Comparison of ENCODE assay signal across 13 cellular contexts in genomic region chr1:178330153-178330552, GRCh38.
A peak's percentile ranks its signal among the peaks of the same experiment; 100 is the strongest.
DNase-seq lines count a peak whose midpoint lies in the region; ATAC-seq, FAIRE-seq and TF ChIP-seq lines count a peak whose summit lies in the region.
"Had no signal": no experiment of that assay in that cellular context is flagged by ENCODE, and none has a peak within 500 bp of the region (broad histone marks: within the 10 kb centered on the region; RNA-seq: fewer than 3 reads in every experiment).

No MANE protein-coding gene starts in this region.

- no peaks in the 10 kb centered on the region for H3K9me3 ChIP-seq in breast epithelium

- FAIRE-seq in urothelium cell line (lab: Jason Lieb, UNC) (no peak), D721Med (lab: Jason Lieb, UNC) (no peak)
- FAIRE-seq: H54, HTR-8/SVneo had no signal

- H3K27ac Mint-ChIP-seq in MCF 10A (ENCODE audit: low read depth, unreplicated experiment) = peak overlapping the region; percentile 9

- no peak overlapping the region for H3K27ac ChIP-seq in breast epithelium

- CTCF ChIA-PET in MCF 10A (lab: Yijun Ruan, JAX) = interaction anchor here (0.6 to 3.7 kb wide), 6 partner anchors 12 to 203 kb away, joined by 3 to 19 read pairs (median 3); no protein-coding TSS in a partner anchor

- no peak overlapping the region for H3K4me3 ChIP-seq in breast epithelium

- peaks cover 26% of the 10 kb centered on the region for H3K4me1 Mint-ChIP-seq in MCF 10A (ENCODE audit: insufficient read depth, unreplicated experiment)

- no peaks in the 10 kb centered on the region for H3K27me3 Mint-ChIP-seq in MCF 10A (ENCODE audit: insufficient read depth, unreplicated experiment)

- H3K9me3 Mint-ChIP-seq in MCF 10A (ENCODE audit: unreplicated experiment) = no peaks in the 10 kb centered on the region

- no TSS peak for BruUV-seq in MCF 10A (replicated peaks; lab: Mats Ljungman, UMichigan)

- POLR2A ChIA-PET in MCF 10A (lab: Yijun Ruan, JAX) = interaction anchor here (0.9 to 2.3 kb wide), 4 partner anchors 11 to 19 kb away, joined by 3 to 18 read pairs (median 8); no protein-coding TSS in a partner anchor

- no peaks in the 10 kb centered on the region for H3K36me3 Mint-ChIP-seq in MCF 10A (ENCODE audit: insufficient read depth, unreplicated experiment)

- intact Hi-C loops in MCF 10A (cut with micrococcal nuclease) (no loop called here), breast epithelium (cut with DNase I; ENCODE audit: low total_unique reads) (no loop called here)

- peak; percentile 38 for DNase-seq in MCF 10A (ENCODE audit: unreplicated experiment)
- DNase-seq in breast epithelium (ENCODE audit: low spot score in 2 of 2) = no peak
- DNase-seq in amniotic epithelial cell (ENCODE audit: low read depth) = peak; percentile 32
- DNase-seq in kidney glomerular epithelial cell (lab: John Stamatoyannopoulos, UW) = peak; percentile 19
- peak; percentile 12 for DNase-seq in urothelium cell line (ENCODE audit: low spot score)
- no peak for DNase-seq in D721Med (ENCODE audit: insufficient read length, low spot score)
- DNase-seq: 8988T, C1 segment of cervical spinal cord, NCI-H2107 had no signal

- TF ChIP-seq CTCF in MCF 10A (IDR thresholded peaks at IDR 0.05; ENCODE audit: unreplicated experiment) = no peak
- TF ChIP-seq CTCF in breast epithelium (IDR thresholded peaks at IDR 0.05) = no peak
- no peak for TF ChIP-seq CTCF in D721Med (IDR thresholded peaks at IDR 0.05; ENCODE audit: insufficient read depth, missing control alignments)

- H3K27me3 ChIP-seq in breast epithelium = no peaks in the 10 kb centered on the region

- H3K4me1 ChIP-seq in breast epithelium = no peaks in the 10 kb centered on the region

- ATAC-seq in HG02970 (IDR thresholded peaks at IDR 0.05; ENCODE audit: low FRiP score, unreplicated experiment) (no peak), GM21381 (IDR thresholded peaks at IDR 0.05; ENCODE audit: unreplicated experiment) (no peak)

- no peak for TF ChIP-seq POLR2A in breast epithelium (IDR thresholded peaks at IDR 0.05)

- no peak overlapping the region for H3K4me3 Mint-ChIP-seq in MCF 10A (ENCODE audit: unreplicated experiment)

- no peaks in the 10 kb centered on the region for H3K36me3 ChIP-seq in breast epithelium

Comparison
In these comparisons a context has a peak if more than half of its experiments do, and no peak if none do; other contexts are left out.
1. DNase-seq: peak in MCF 10A (single experiment), amniotic epithelial cell (single experiment), kidney glomerular epithelial cell (single experiment) and urothelium cell line (single experiment); none in breast epithelium (0 of 2) and D721Med (single experiment).